In genomic region chr17:40556198-40556661, GRCh38 we compare ENCODE assay signal across 11 cellular contexts. TPM values are rescaled to one million over a fixed set of nuclear protein-coding genes. Genes with fewer than 3 reads are reported as not detected.
DNase-seq lines count a peak whose midpoint lies in the region; ATAC-seq and TF ChIP-seq lines count a peak whose summit lies in the region.
"Had no signal": no experiment of that assay in that cellular context is flagged by ENCODE, and none has a peak within 500 bp of the region (broad histone marks: within the 10 kb centered on the region; RNA-seq: fewer than 3 reads in every experiment).

No MANE protein-coding gene starts in this region.

- no peaks in the 10 kb centered on the region; a peak in 1 of 22 replicates for H4K20me1 ChIP-seq in BLaER1 treated with 17β-estradiol and CSF1 and Interleukin-3, amounts not matched to agents 10 nM and 100 nM

- H3K4me2 ChIP-seq in BLaER1 treated with 17β-estradiol and CSF1 and Interleukin-3, amounts not matched to agents 10 nM and 100 nM = peak overlapping the region; percentile 89 to 99 (median 95)

- H3K4me3 ChIP-seq in BLaER1 treated with 17β-estradiol and CSF1 and Interleukin-3, amounts not matched to agents 10 nM and 100 nM = peak overlapping the region; percentile 11 to 64 (median 54); a peak in 17 of 20 replicates
- H3K4me3 ChIP-seq in effector memory CD4-positive, alpha-beta T cell (ENCODE audit: insufficient read depth, low read depth, low read length, poor library complexity, severe bottlenecking) = no peak overlapping the region
- no peak overlapping the region for H3K4me3 ChIP-seq in sigmoid colon

- WGBS in sigmoid colon, 2 donors = 97 to 98% methylated on average over 1 of the region's 1 CpG

- no peak for TF ChIP-seq CTCF in GM13977 (IDR thresholded peaks at IDR 0.05; ENCODE audit: extremely low read depth, insufficient read depth, missing control alignments)
- TF ChIP-seq CTCF in sigmoid colon (IDR thresholded peaks at IDR 0.05) = no peak

- no peaks in the 10 kb centered on the region for H3K27me3 ChIP-seq in BLaER1 treated with 17β-estradiol and CSF1 and Interleukin-3, amounts not matched to agents 10 nM and 100 nM
- H3K27me3 ChIP-seq in effector memory CD4-positive, alpha-beta T cell (replicated peaks; ENCODE audit: control insufficient read depth, insufficient read depth, low read length, poor library complexity, severe bottlenecking) = no peaks in the 10 kb centered on the region
- H3K27me3 ChIP-seq in sigmoid colon = no peaks in the 10 kb centered on the region

- peaks cover 98 to 100% (median 98%) of the 10 kb centered on the region in 10 experiments for H3K4me1 ChIP-seq in BLaER1 treated with 17β-estradiol and CSF1 and Interleukin-3, amounts not matched to agents 10 nM and 100 nM
- H3K4me1 ChIP-seq in effector memory CD4-positive, alpha-beta T cell (ENCODE audit: control insufficient read depth, insufficient read depth, low read length, poor library complexity, severe bottlenecking) = peaks cover 46% of the 10 kb centered on the region
- H3K4me1 ChIP-seq in sigmoid colon = peaks cover 0 to 77% (median 68%) of the 10 kb centered on the region in 4 donors

- peaks cover 0 to 15% (median 0%) of the 10 kb centered on the region in 11 experiments; a peak in 2 of 22 replicates for H3K36me3 ChIP-seq in BLaER1 treated with 17β-estradiol and CSF1 and Interleukin-3, amounts not matched to agents 10 nM and 100 nM
- H3K36me3 ChIP-seq in effector memory CD4-positive, alpha-beta T cell (ENCODE audit: control insufficient read depth, insufficient read depth, low read length) = peaks cover 63% of the 10 kb centered on the region
- no peaks in the 10 kb centered on the region for H3K36me3 ChIP-seq in sigmoid colon
- H3K36me3 ChIP-seq: neutrophil had no signal

- DNase-seq in GM13977 (ENCODE audit: low spot score) (peak; percentile 5), sigmoid colon (no peak), foreskin melanocyte (no peak)
- DNase-seq in effector memory CD4-positive, alpha-beta T cell = no peak
- DNase-seq: DMS 273 treated with DMSO at 0.1 percent for 48 hours had no signal

- peak overlapping the region; percentile 31 to 99 (median 95); a peak in 19 of 22 replicates for H3K27ac ChIP-seq in BLaER1 treated with 17β-estradiol and CSF1 and Interleukin-3, amounts not matched to agents 10 nM and 100 nM
- H3K27ac ChIP-seq in effector memory CD4-positive, alpha-beta T cell (ENCODE audit: insufficient read depth, low read length, poor library complexity, severe bottlenecking) = peak overlapping the region; percentile 30
- peak overlapping the region in 3 of 4 donors; percentile 55 to 71 (median 69) for H3K27ac ChIP-seq in sigmoid colon
- H3K27ac ChIP-seq: neutrophil had no signal

- intact Hi-C loops in sigmoid colon (cut with DNase I) = no loop called here

- peak overlapping the region; percentile 6 to 92 (median 77); a peak in 18 of 22 replicates for H3K9ac ChIP-seq in BLaER1 treated with 17β-estradiol and CSF1 and Interleukin-3, amounts not matched to agents 10 nM and 100 nM

- in situ Hi-C loops in GM13977 (cut with MboI; ENCODE audit: low pct_unique_long_range_greater_than_20kb, low sequenced_read_pairs, unreplicated experiment) = no loop called here

- no peak for ATAC-seq in HG03196 (IDR thresholded peaks at IDR 0.05; ENCODE audit: unreplicated experiment)
- no peak for ATAC-seq in GM18870 (IDR thresholded peaks at IDR 0.05; ENCODE audit: unreplicated experiment)

- TF ChIP-seq EP300 in sigmoid colon (IDR thresholded peaks at IDR 0.05) = no peak

- TF ChIP-seq POLR2A in sigmoid colon (IDR thresholded peaks at IDR 0.05) = no peak

- H3K9me3 ChIP-seq in BLaER1 treated with 17β-estradiol and CSF1 and Interleukin-3, amounts not matched to agents 10 nM and 100 nM (replicated peaks in 1 of 11) = no peaks in the 10 kb centered on the region
- H3K9me3 ChIP-seq in effector memory CD4-positive, alpha-beta T cell (ENCODE audit: control insufficient read depth, low read length) = no peaks in the 10 kb centered on the region
- H3K9me3 ChIP-seq in sigmoid colon = no peaks in the 10 kb centered on the region
- H3K9me3 ChIP-seq: neutrophil had no signal

RNA-seq across cellular contexts. Expression of gene CCR7, which starts 9.0 kb away (rescaled TPM):
- total RNA-seq in sigmoid colon = not detected
- polyA plus RNA-seq in sigmoid colon = 10 to 100 TPM in 1 of 3 donors, not detected in 2; 73.5 TPM
- total RNA-seq: epithelial cell of proximal tubule, SK-MEL-5 had no signal

RNA-seq across cellular contexts. Expression of gene TNS4, which starts 54.8 kb away (rescaled TPM):
- not detected for total RNA-seq in sigmoid colon
- polyA plus RNA-seq in sigmoid colon = 1 to 10 TPM; 1.2 to 6.9 (median 1.8) TPM
- total RNA-seq: epithelial cell of proximal tubule, SK-MEL-5 had no signal

Comparison
In these comparisons a context has a peak if more than half of its experiments do, and no peak if none do; other contexts are left out.
1. H3K27ac ChIP-seq: peak in every context shown above with its lines; median percentile 95 in BLaER1 treated with 17β-estradiol and CSF1 and Interleukin-3, amounts not matched to agents 10 nM and 100 nM; 69 in sigmoid colon; 30 in effector memory CD4-positive, alpha-beta T cell.
2. H3K4me3 ChIP-seq: peak in BLaER1 treated with 17β-estradiol and CSF1 and Interleukin-3, amounts not matched to agents 10 nM and 100 nM (10 of 10); none in effector memory CD4-positive, alpha-beta T cell (single experiment) and sigmoid colon (0 of 4).